Comparison of ENCODE assay signal across 26 cellular contexts in the genomic region with DNA sequence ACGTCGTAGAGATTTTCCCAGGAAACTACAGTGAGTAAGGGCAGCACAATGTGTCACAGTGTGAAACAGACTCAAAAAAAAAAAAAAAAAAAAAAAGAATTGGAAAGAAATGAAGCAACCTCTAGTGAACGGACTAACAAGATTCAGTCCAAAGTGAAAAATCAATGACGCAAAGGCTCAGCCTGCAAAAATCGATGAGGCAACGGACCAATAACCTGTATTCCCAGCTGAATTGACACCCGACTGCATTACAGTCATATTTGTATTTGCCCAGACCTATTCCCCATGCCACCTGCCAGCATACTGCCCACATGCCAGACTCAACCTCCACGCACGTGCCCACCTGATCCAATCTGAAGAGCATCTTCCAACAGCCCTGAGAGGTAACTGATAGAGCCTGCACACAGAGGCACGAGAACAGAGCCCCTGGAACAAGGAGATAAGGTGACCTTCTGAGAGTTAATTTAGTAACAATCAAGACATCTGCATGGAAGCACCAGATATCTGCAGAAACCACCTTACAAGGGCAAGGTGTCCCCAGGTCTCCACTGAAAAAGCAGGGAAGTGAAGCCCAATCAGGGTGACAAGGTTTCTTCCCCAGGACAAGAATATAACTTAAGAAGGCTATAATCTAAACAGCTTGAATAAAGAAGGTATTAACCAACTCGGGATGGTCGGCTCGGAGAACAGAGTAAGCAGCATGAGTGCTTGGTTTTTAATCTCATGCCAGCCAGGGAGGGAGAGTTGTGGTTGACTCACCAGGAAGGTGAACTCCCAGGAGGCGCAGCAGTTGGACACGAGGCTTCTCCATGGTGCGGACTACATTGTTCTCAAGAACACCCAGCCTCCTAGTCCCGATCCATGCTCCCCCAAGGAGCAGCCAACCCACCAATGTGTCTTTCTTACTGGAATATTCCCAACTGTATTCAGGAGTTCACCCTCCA.
"Had no signal": no experiment of that assay in that cellular context is flagged by ENCODE, and none has a peak within 500 bp of the region (broad histone marks: within the 10 kb centered on the region; RNA-seq: fewer than 3 reads in every experiment).

No MANE protein-coding gene starts in this region.

- H3K27me3 ChIP-seq: brain microvascular endothelial cell, cardiac muscle cell had no signal

- H3K4me3 ChIP-seq: cardiac muscle cell had no signal

- FAIRE-seq: RCC 7860, TTC549 had no signal

- H3K36me3 Mint-ChIP-seq: activated CD8-positive, alpha-beta memory T cell treated with anti-CD3 and anti-CD28 coated beads, Interleukin-2, amount 10 ng/mL, durations not matched to agents 7 days and 5 days; activated naive CD4-positive, alpha-beta T cell treated with anti-CD3 and anti-CD28 coated beads, Interleukin-2, amount 50 U/mL, for 24 hours had no signal

- H3K27me3 Mint-ChIP-seq: activated CD8-positive, alpha-beta memory T cell treated with anti-CD3 and anti-CD28 coated beads, Interleukin-2, amount 10 ng/mL, durations not matched to agents 7 days and 5 days; activated naive CD4-positive, alpha-beta T cell treated with anti-CD3 and anti-CD28 coated beads, Interleukin-2, amount 50 U/mL, for 24 hours had no signal

- H3K27ac ChIP-seq: brain microvascular endothelial cell, cardiac muscle cell, VCaP had no signal

- H3K4me3 Mint-ChIP-seq: activated CD4-positive, alpha-beta T cell treated with anti-CD3 and anti-CD28 coated beads for 36 hours; activated CD8-positive, alpha-beta memory T cell treated with anti-CD3 and anti-CD28 coated beads, Interleukin-2, amount 10 ng/mL, durations not matched to agents 7 days and 5 days; activated naive CD4-positive, alpha-beta T cell treated with anti-CD3 and anti-CD28 coated beads, Interleukin-2, amount 50 U/mL, for 24 hours; activated T-cell treated with anti-CD3 and anti-CD28 coated beads, Interleukin-2, amount 50 U/mL, for 24 hours; activated T-helper 1 cell treated with anti-CD3 and anti-CD28 coated beads, Interleukin-12 subunit alpha, Interleukin-12 subunit beta, Interleukin-2, Interleukin-4 antibody, amounts not matched to agents 30 ng/mL and 10 ng/mL and 1 ng/mL, durations not matched to agents 14 hours and 24 hours and 36 hours; T-helper 1 cell treated with Interleukin-12 subunit alpha and Interleukin-12 subunit beta and Interleukin-4 antibody, amounts not matched to agents 30 μg/mL and 1 μg/mL, for 36 hours had no signal

- ATAC-seq: activated CD8-positive, alpha-beta memory T cell treated with anti-CD3 and anti-CD28 coated beads, Interleukin-2, amount 10 ng/mL, durations not matched to agents 7 days and 5 days; PC-3 had no signal

- H3K36me3 ChIP-seq: brain microvascular endothelial cell, cardiac muscle cell had no signal

- H3K9me3 Mint-ChIP-seq: activated naive CD4-positive, alpha-beta T cell treated with anti-CD3 and anti-CD28 coated beads, Interleukin-2, amount 50 U/mL, for 24 hours; activated T-cell treated with anti-CD3 and anti-CD28 coated beads, Interleukin-2, amount 50 U/mL, for 24 hours; activated T-helper 1 cell treated with anti-CD3 and anti-CD28 coated beads, Interleukin-12 subunit alpha, Interleukin-12 subunit beta, Interleukin-2, Interleukin-4 antibody, amounts not matched to agents 30 ng/mL and 10 ng/mL and 1 ng/mL, durations not matched to agents 14 hours and 24 hours and 36 hours; T-helper 1 cell treated with Interleukin-12 subunit alpha and Interleukin-12 subunit beta and Interleukin-4 antibody, amounts not matched to agents 30 μg/mL and 1 μg/mL, for 36 hours had no signal

- H3K27ac Mint-ChIP-seq: activated CD4-positive, alpha-beta T cell treated with anti-CD3 and anti-CD28 coated beads for 36 hours; activated CD8-positive, alpha-beta memory T cell treated with anti-CD3 and anti-CD28 coated beads, Interleukin-2, amount 10 ng/mL, durations not matched to agents 7 days and 5 days; activated naive CD4-positive, alpha-beta T cell treated with anti-CD3 and anti-CD28 coated beads, Interleukin-2, amount 50 U/mL, for 24 hours; activated T-cell treated with anti-CD3 and anti-CD28 coated beads, Interleukin-2, amount 50 U/mL, for 24 hours; activated T-helper 1 cell treated with anti-CD3 and anti-CD28 coated beads, Interleukin-12 subunit alpha, Interleukin-12 subunit beta, Interleukin-2, Interleukin-4 antibody, amounts not matched to agents 30 ng/mL and 10 ng/mL and 1 ng/mL, durations not matched to agents 14 hours and 24 hours and 36 hours; T-helper 1 cell treated with Interleukin-12 subunit alpha and Interleukin-12 subunit beta and Interleukin-4 antibody, amounts not matched to agents 30 μg/mL and 1 μg/mL, for 36 hours had no signal

- DNase-seq: activated CD4-positive, alpha-beta T cell treated with anti-CD3 and anti-CD28 coated beads for 36 hours; activated CD8-positive, alpha-beta memory T cell treated with anti-CD3 and anti-CD28 coated beads, Interleukin-2, amount 10 ng/mL, durations not matched to agents 7 days and 5 days; activated effector memory CD4-positive, alpha-beta T cell treated with Interleukin-2 at 50 U/mL for 16 hours; activated naive CD4-positive, alpha-beta T cell; activated T-cell treated with anti-CD3 and anti-CD28 coated beads, Interleukin-2, amount 50 U/mL, for 24 hours; amygdala; brain microvascular endothelial cell; Karpas-422; NCI-H1092; NCI-H1417 treated with DMSO at 0.1 percent for 48 hours; NCI-H1694; NCI-H2029; NCI-H2107; NCI-H345; NCI-H510A; NCI-H526 treated with DMSO at 0.1 percent for 48 hours; PC-3; SHP77 treated with DMSO at 0.1 percent for 48 hours; T-helper 9 cell had no signal
